ENCODE assay signal across 8 cellular contexts in genomic region chr11:65637794-65638317, GRCh38. TPM values are rescaled to one million over a fixed set of nuclear protein-coding genes. Genes with fewer than 3 reads are reported as not detected.
DNase-seq lines count a peak whose midpoint lies in the region; ATAC-seq, FAIRE-seq and TF ChIP-seq lines count a peak whose summit lies in the region.

TSS of gene SIPA1 (plus strand) at chr11:65638101. CDS start at chr11:65640922, 2,821 bp downstream.

- FAIRE-seq in keratinocyte (lab: Jason Lieb, UNC): no peak

- peak; percentile 69 to 75 for ATAC-seq in activated CD4-positive, CD25-positive, alpha-beta regulatory T cell treated with anti-CD3 and anti-CD28 coated beads, Interleukin-2, amount 50 U/mL, for 24 hours

- dilution Hi-C loops in keratinocyte (cut with MboI; ENCODE audit: extremely low pct_ligation_motif_present, low sequenced_read_pairs): no loop called here

- H3K27me3 ChIP-seq in keratinocyte (ENCODE audit: control insufficient read depth, extremely low read depth, insufficient read depth, low read length): no peaks in the 10 kb centered on the region

- peak within 1 kb of the TSS; percentile 69 for H3K4me3 ChIP-seq in HEK293 (ENCODE audit: low read depth, low read length)
- peak within 1 kb of the TSS; percentile 60 to 81 (median 70) for H3K4me3 ChIP-seq in keratinocyte (ENCODE audit: control insufficient read depth in 2 of 3, extremely low read depth in 1 of 3, insufficient read depth in 2 of 3, low read depth in 1 of 3, low read length in 3 of 3)

- H3K9me1 ChIP-seq in keratinocyte (ENCODE audit: control insufficient read depth, extremely low read depth, insufficient read depth, low read length): peaks cover 2% of the 10 kb centered on the region

- no peaks in the 10 kb centered on the region for H3K4me1 ChIP-seq in HEK293 (ENCODE audit: control insufficient read depth, insufficient read depth, low read length)
- peaks cover 7% of the 10 kb centered on the region for H3K4me1 ChIP-seq in keratinocyte (ENCODE audit: control insufficient read depth, extremely low read depth, insufficient read depth, low read length)

- no peaks in the 10 kb centered on the region for H3K9me3 ChIP-seq in HEK293 (ENCODE audit: control insufficient read depth, insufficient read depth, low read depth, low read length)
- H3K9me3 ChIP-seq in keratinocyte (ENCODE audit: control insufficient read depth, low read depth, low read length): no peaks in the 10 kb centered on the region

- POLR2A ChIA-PET in HEK293 (lab: Yijun Ruan, JAX): interaction anchor here (0.6 to 4.4 kb wide), 14 partner anchors 8 to 214 kb away, joined by 3 to 50 read pairs (median 4); partner anchors contain the start of genes EHBP1L1, KAT5, PCNX3 and RELA

- peak within 1 kb of the TSS; percentile 84 for H3K4me2 ChIP-seq in keratinocyte (ENCODE audit: control insufficient read depth, extremely low read depth, insufficient read depth, low read depth, low read length)

- H3K27ac ChIP-seq in HEK293 (ENCODE audit: extremely low read depth, low read depth, low read length) (peak within 1 kb of the TSS; percentile 61; the same call in 1 of the 2 replicates), keratinocyte (ENCODE audit: control insufficient read depth, insufficient read depth, low read length) (peak within 1 kb of the TSS; percentile 47)

- CTCF ChIA-PET in HEK293 (lab: Yijun Ruan, JAX): interaction anchor here (0.6 to 1.9 kb wide), 8 partner anchors 9 to 250 kb away, joined by 3 to 5 read pairs (median 3); partner anchors contain the start of gene FIBP

- peak; percentile 71 for DNase-seq in GDM1 (lab: John Stamatoyannopoulos, UW)
- DNase-seq in NCI-H1417 treated with DMSO at 0.1 percent for 48 hours (lab: John Stamatoyannopoulos, UW): peak; percentile 12
- DNase-seq in cerebellar cortex (ENCODE audit: low spot score): peak; percentile 80
- no peak for DNase-seq in keratinocyte (ENCODE audit: low read depth, low spot score)
- peak; percentile 79 for DNase-seq in stimulated activated CD4-positive, alpha-beta T cell treated with anti-CD3 and anti-CD28 coated beads, Interleukin-12 subunit alpha, Interleukin-12 subunit beta, amount 100 ng/mL, for 4 hours
- DNase-seq in NCI-H187 (lab: John Stamatoyannopoulos, UW): no peak

- H3K36me3 ChIP-seq in HEK293 (ENCODE audit: control insufficient read depth in 2 of 2, insufficient read depth in 1 of 2, low read length in 2 of 2): peaks cover 0 to 67% of the 10 kb centered on the region in 2 experiments; a peak in 1 of 3 replicates
- peaks cover 27% of the 10 kb centered on the region in 2 experiments for H3K36me3 ChIP-seq in keratinocyte (ENCODE audit: control insufficient read depth in 2 of 2, extremely low read depth in 1 of 2, insufficient read depth in 2 of 2, low read length in 2 of 2)

- H4K20me1 ChIP-seq in keratinocyte (ENCODE audit: control insufficient read depth, extremely low read depth, insufficient read depth, low read length): peaks cover 4% of the 10 kb centered on the region

- peak; percentile 9; the same call in 1 of the 2 replicates for TF ChIP-seq CTCF in HEK293 (tag by site-specific recombination; IDR thresholded peaks at IDR 0.05)
- peak in 1 of 3 experiments; percentile 18 for TF ChIP-seq CTCF in keratinocyte (optimal IDR thresholded peaks at IDR 0.05 in 1 of 3, IDR thresholded peaks at IDR 0.05 in 1 of 3, conservative IDR thresholded peaks at IDR 0.05 in 1 of 3; ENCODE audit: extremely low read depth in 1 of 3, insufficient read depth in 2 of 3, low read length in 3 of 3)

- peak within 1 kb of the TSS; percentile 16 for H2AFZ ChIP-seq in keratinocyte (ENCODE audit: control insufficient read depth, low read length)

- peak within 1 kb of the TSS; percentile 68 for H3K9ac ChIP-seq in keratinocyte (ENCODE audit: control insufficient read depth, extremely low read depth, insufficient read depth, low read length)

- no peaks in the 10 kb centered on the region for H3K79me2 ChIP-seq in keratinocyte (ENCODE audit: control insufficient read depth, insufficient read depth, low read length)

TF ChIP-seq in HEK293, 187 proteins besides CTCF, POLR2A, EP300 and RAD21 (continues in another document):
- TF ChIP-seq TCF7L2 (IDR thresholded peaks at IDR 0.05; ENCODE audit: borderline replicate concordance, low read depth, low read length): no peak
- TF ChIP-seq ELK4 (IDR thresholded peaks at IDR 0.05; ENCODE audit: borderline replicate concordance, low read depth, low read length): no peak
- 0 out of 2 replicates have a peak, but pooled peaks have one; percentile 29 for TF ChIP-seq REPIN1 (tag by site-specific recombination; IDR thresholded peaks at IDR 0.05; ENCODE audit: low read depth)
- peak; percentile 67 for TF ChIP-seq IKZF3 (tag by site-specific recombination; IDR thresholded peaks at IDR 0.05)
- peak; percentile 17; the same call in 1 of the 2 replicates for TF ChIP-seq SP2 (tag by site-specific recombination; IDR thresholded peaks at IDR 0.05)
- no peak for TF ChIP-seq MZF1 (tag by site-specific recombination; IDR thresholded peaks at IDR 0.05; ENCODE audit: borderline replicate concordance)
- TF ChIP-seq PRDM10 (tag by site-specific recombination; IDR thresholded peaks at IDR 0.05): peak; percentile 86
- no peak for TF ChIP-seq ZSCAN16 (tag by site-specific recombination; IDR thresholded peaks at IDR 0.05)
- TF ChIP-seq ZNF600 (tag by site-specific recombination; IDR thresholded peaks at IDR 0.05): 0 out of 2 replicates have a peak, but pooled peaks have one; percentile 11
- no peak for TF ChIP-seq ZNF704 (tag by site-specific recombination; IDR thresholded peaks at IDR 0.05)
- TF ChIP-seq, protein P1, sequence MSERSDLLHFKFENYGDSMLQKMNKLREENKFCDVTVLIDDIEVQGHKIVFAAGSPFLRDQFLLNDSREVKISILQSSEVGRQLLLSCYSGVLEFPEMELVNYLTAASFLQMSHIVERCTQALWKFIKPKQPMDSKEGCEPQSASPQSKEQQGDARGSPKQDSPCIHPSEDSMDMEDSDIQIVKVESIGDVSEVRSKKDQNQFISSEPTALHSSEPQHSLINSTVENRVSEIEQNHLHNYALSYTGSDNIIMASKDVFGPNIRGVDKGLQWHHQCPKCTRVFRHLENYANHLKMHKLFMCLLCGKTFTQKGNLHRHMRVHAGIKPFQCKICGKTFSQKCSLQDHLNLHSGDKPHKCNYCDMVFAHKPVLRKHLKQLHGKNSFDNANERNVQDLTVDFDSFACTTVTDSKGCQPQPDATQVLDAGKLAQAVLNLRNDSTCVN (tag by site-specific recombination; optimal IDR thresholded peaks at IDR 0.05): peak; percentile 49
- peak; percentile 39; the same call in 1 of the 2 replicates for TF ChIP-seq GLIS2 (tag by site-specific recombination; IDR thresholded peaks at IDR 0.05)
- 0 out of 2 replicates have a peak, but pooled peaks have one; percentile 41 for TF ChIP-seq ZNF660 (tag by site-specific recombination; IDR thresholded peaks at IDR 0.05)

RNA-seq across cellular contexts. Expression of gene SIPA1, which starts in this region (rescaled TPM):
- 4.5 to 7.2 TPM (median 7.1 TPM) in 3 replicates for polyA plus RNA-seq in keratinocyte
- polyA plus RNA-seq in keratinocyte (2011; ENCODE audit: low read depth): 8.5 TPM
- polyA plus RNA-seq in keratinocyte (2011; cell fraction: cytosol; rRNA removed): 2.7 and 6.2 TPM in 2 replicates
- polyA plus RNA-seq in keratinocyte (2011; cell fraction: nucleus; rRNA removed): 5.3 and 7.0 TPM in 2 replicates
- 15.3 and 16.2 TPM in 2 replicates for polyA plus RNA-seq in keratinocyte (2012; ENCODE audit: low replicate concordance)
- polyA minus RNA-seq in keratinocyte: 7.4 to 49.8 TPM (median 9.6 TPM) in 3 replicates
- 11.9 TPM for polyA minus RNA-seq in keratinocyte (2011; cell fraction: cytosol; rRNA and poly(A)+ RNA removed)
- polyA minus RNA-seq in keratinocyte (2011; cell fraction: nucleus; rRNA and poly(A)+ RNA removed): 6.1 and 8.1 TPM in 2 replicates

Comparison
In these comparisons a context has a peak if more than half of its experiments do, and no peak if none do; other contexts are left out.
1. DNase-seq: peak in GDM1 (single experiment), NCI-H1417 treated with DMSO at 0.1 percent for 48 hours (single experiment), cerebellar cortex (single experiment) and stimulated activated CD4-positive, alpha-beta T cell treated with anti-CD3 and anti-CD28 coated beads, Interleukin-12 subunit alpha, Interleukin-12 subunit beta, amount 100 ng/mL, for 4 hours (single experiment); none in keratinocyte (single experiment) and NCI-H187 (0 of 2).